ENCODE assay signal across 25 cellular contexts in genomic region chr9:36415822-36416515, GRCh38. TPM values are rescaled to one million over a fixed set of nuclear protein-coding genes. Genes with fewer than 3 reads are reported as not detected.
A peak's percentile ranks its signal among the peaks of the same experiment; 100 is the strongest.
DNase-seq lines count a peak whose midpoint lies in the region; ATAC-seq, FAIRE-seq and TF ChIP-seq lines count a peak whose summit lies in the region.
"Had no signal": no experiment of that assay in that cellular context is flagged by ENCODE, and none has a peak within 500 bp of the region (broad histone marks: within the 10 kb centered on the region; RNA-seq: fewer than 3 reads in every experiment).

No MANE protein-coding gene starts in this region.

- H3K4me3 ChIP-seq in DOHH2 (ENCODE audit: low read length), result no peak overlapping the region
- peak overlapping the region; percentile 29 for H3K4me3 ChIP-seq in HUES64 (ENCODE audit: low read length)
- H3K4me3 ChIP-seq in bronchial epithelial cell (ENCODE audit: low read depth, low read length), result no peak overlapping the region
- no peak overlapping the region for H3K4me3 ChIP-seq in naive thymus-derived CD4-positive, alpha-beta T cell (ENCODE audit: low read length)
- no peak overlapping the region for H3K4me3 ChIP-seq in left ventricle myocardium inferior
- H3K4me3 ChIP-seq: body of pancreas, gastroesophageal sphincter, GM12878, lung, smooth muscle cell had no signal

- intact Hi-C loops in naive thymus-derived CD4-positive, alpha-beta T cell (cut with micrococcal nuclease), result no loop called here
- intact Hi-C loops in left ventricle myocardium inferior (cut with micrococcal nuclease), result no loop called here

- H3K36me3 Mint-ChIP-seq in naive thymus-derived CD4-positive, alpha-beta T cell, result peaks cover 3 to 37% (median 5%) of the 10 kb centered on the region in 5 donors

- H3K4me3 Mint-ChIP-seq in naive thymus-derived CD4-positive, alpha-beta T cell, result no peak overlapping the region
- H3K4me3 Mint-ChIP-seq: activated B cell treated with CpG ODN at 0.5 μM for 24 hours; activated CD8-positive, alpha-beta T cell treated with anti-CD3 and anti-CD28 coated beads, Interleukin-2, amount 10 ng/mL, durations not matched to agents 7 days and 5 days; activated naive CD8-positive, alpha-beta T cell treated with anti-CD3 and anti-CD28 coated beads for 36 hours; activated T-cell treated with anti-CD3 and anti-CD28 coated beads, Interleukin-2, amount 50 U/mL, for 72 hours; naive thymus-derived CD8-positive, alpha-beta T cell; T-helper 1 cell treated with Interleukin-12 subunit alpha and Interleukin-12 subunit beta and Interleukin-4 antibody, amounts not matched to agents 30 μg/mL and 1 μg/mL, for 36 hours had no signal

- H3F3A ChIP-seq in DOHH2 (ENCODE audit: control insufficient read depth, insufficient read depth), result no peaks in the 10 kb centered on the region

- H3K9me3 Mint-ChIP-seq in naive thymus-derived CD4-positive, alpha-beta T cell, result no peaks in the 10 kb centered on the region
- H3K9me3 Mint-ChIP-seq: activated B cell treated with CpG ODN at 0.5 μM for 24 hours; activated naive CD8-positive, alpha-beta T cell treated with anti-CD3 and anti-CD28 coated beads for 36 hours; activated T-cell treated with anti-CD3 and anti-CD28 coated beads, Interleukin-2, amount 50 U/mL, for 72 hours; naive thymus-derived CD8-positive, alpha-beta T cell; T-helper 1 cell treated with Interleukin-12 subunit alpha and Interleukin-12 subunit beta and Interleukin-4 antibody, amounts not matched to agents 30 μg/mL and 1 μg/mL, for 36 hours had no signal

- CTCF ChIA-PET in naive thymus-derived CD4-positive, alpha-beta T cell (lab: Charles Lee), result interaction anchor here (0.5 to 1.5 kb wide), 4 partner anchors 9 to 1110 kb away, joined by 3 to 8 read pairs (median 4); no protein-coding TSS in a partner anchor

- H3K4me2 ChIP-seq in DOHH2 (ENCODE audit: low read length), result no peak overlapping the region
- H3K4me2 ChIP-seq: smooth muscle cell had no signal

- no peaks in the 10 kb centered on the region for H3K9me2 ChIP-seq in DOHH2 (replicated peaks; ENCODE audit: control insufficient read depth, low read length)

- H3K36me3 ChIP-seq in DOHH2 (ENCODE audit: control insufficient read depth, low read length) (peaks cover 7% of the 10 kb centered on the region; the same call in 1 of the 2 replicates), HUES64 (ENCODE audit: insufficient read depth, low read length) (peaks cover 17% of the 10 kb centered on the region), bronchial epithelial cell (ENCODE audit: control insufficient read depth, insufficient read depth, low read length) (no peaks in the 10 kb centered on the region), left ventricle myocardium inferior (peaks cover 3% of the 10 kb centered on the region)
- peaks cover 0 to 13% (median 1%) of the 10 kb centered on the region in 3 experiments for H3K36me3 ChIP-seq in naive thymus-derived CD4-positive, alpha-beta T cell (ENCODE audit: control insufficient read depth in 2 of 3, insufficient read depth in 3 of 3, low read length in 3 of 3)

- TF ChIP-seq CTCF in DOHH2 (IDR thresholded peaks at IDR 0.05; ENCODE audit: low read depth, low read length, poor library complexity, severe bottlenecking) (peak; percentile 45), bronchial epithelial cell (IDR thresholded peaks at IDR 0.05; ENCODE audit: insufficient read depth, low read length, severe bottlenecking) (no peak), left ventricle myocardium inferior (IDR thresholded peaks at IDR 0.05; ENCODE audit: borderline replicate concordance) (no peak)

- H3K27ac ChIP-seq in DOHH2 (ENCODE audit: low read depth, low read length), result no peak overlapping the region
- peak overlapping the region; percentile 71 for H3K27ac ChIP-seq in HUES64 (ENCODE audit: low read depth, low read length)
- no peak overlapping the region for H3K27ac ChIP-seq in naive thymus-derived CD4-positive, alpha-beta T cell (ENCODE audit: low read depth, low read length)
- H3K27ac ChIP-seq in left ventricle myocardium inferior (replicated peaks), result no peak overlapping the region
- H3K27ac ChIP-seq: body of pancreas, gastroesophageal sphincter had no signal

- peaks cover 5 to 43% (median 31%) of the 10 kb centered on the region in 7 donors for H3K4me1 Mint-ChIP-seq in naive thymus-derived CD4-positive, alpha-beta T cell

- H3K4me1 ChIP-seq in DOHH2 (ENCODE audit: control insufficient read depth, low read length), result no peaks in the 10 kb centered on the region
- H3K4me1 ChIP-seq in HUES64 (ENCODE audit: insufficient read depth, low read length), result peaks cover 22% of the 10 kb centered on the region
- no peaks in the 10 kb centered on the region for H3K4me1 ChIP-seq in naive thymus-derived CD4-positive, alpha-beta T cell (ENCODE audit: control insufficient read depth in 2 of 2, insufficient read depth in 2 of 2, low read length in 2 of 2)
- peaks cover 12% of the 10 kb centered on the region for H3K4me1 ChIP-seq in left ventricle myocardium inferior

- ATAC-seq in naive thymus-derived CD4-positive, alpha-beta T cell, result no peak
- ATAC-seq: activated CD8-positive, alpha-beta T cell treated with anti-CD3 and anti-CD28 coated beads, Interleukin-2, amount 10 ng/mL, durations not matched to agents 7 days and 5 days; activated T-cell treated with anti-CD3 and anti-CD28 coated beads, Interleukin-2, amount 50 U/mL, for 72 hours; body of pancreas; gastroesophageal sphincter; GM12878; naive thymus-derived CD8-positive, alpha-beta T cell had no signal

- H3K27me3 ChIP-seq in DOHH2 (ENCODE audit: control insufficient read depth, low read length) (no peaks in the 10 kb centered on the region), HUES64 (ENCODE audit: insufficient read depth, low read length) (no peaks in the 10 kb centered on the region), bronchial epithelial cell (ENCODE audit: control insufficient read depth, insufficient read depth, low read length) (no peaks in the 10 kb centered on the region), left ventricle myocardium inferior (ENCODE audit: low read depth) (no peaks in the 10 kb centered on the region)
- no peaks in the 10 kb centered on the region for H3K27me3 ChIP-seq in naive thymus-derived CD4-positive, alpha-beta T cell (ENCODE audit: control insufficient read depth in 2 of 2, insufficient read depth in 2 of 2, low read length in 2 of 2)
- H3K27me3 ChIP-seq: body of pancreas, gastroesophageal sphincter had no signal

- no peak for DNase-seq in bronchial epithelial cell (ENCODE audit: low read depth)
- DNase-seq in naive thymus-derived CD4-positive, alpha-beta T cell, result no peak
- no peak for DNase-seq in stimulated activated CD4-positive, alpha-beta T cell treated with anti-CD3 and anti-CD28 coated beads, Interleukin-1b, Interleukin-23, amount 100 ng/mL, for 48 hours
- no peak for DNase-seq in NCI-H446 (lab: John Stamatoyannopoulos, UW)
- DNase-seq in left ventricle myocardium inferior, result no peak
- DNase-seq: activated B cell treated with CpG ODN at 0.5 μM for 24 hours; activated CD8-positive, alpha-beta T cell treated with anti-CD3 and anti-CD28 coated beads, Interleukin-2, amount 10 ng/mL, durations not matched to agents 7 days and 5 days; activated naive CD8-positive, alpha-beta T cell treated with anti-CD3 and anti-CD28 coated beads for 36 hours; activated T-cell treated with anti-CD3 and anti-CD28 coated beads, Interleukin-2, amount 50 U/mL, for 72 hours; AML-193; GDM1; MM.1S; naive thymus-derived CD8-positive, alpha-beta T cell; NCI-H1694 treated with DMSO at 0.1 percent for 48 hours; NCI-H446 treated with DMSO at 0.1 percent for 48 hours; SHP77; stimulated activated CD4-positive, alpha-beta T cell treated with anti-CD3 and anti-CD28 coated beads, Interleukin-4, amount 100 ng/mL, for 4 hours had no signal

- H3K27me3 Mint-ChIP-seq in naive thymus-derived CD4-positive, alpha-beta T cell, result no peaks in the 10 kb centered on the region
- H3K27me3 Mint-ChIP-seq: activated B cell treated with CpG ODN at 0.5 μM for 24 hours; activated naive CD8-positive, alpha-beta T cell treated with anti-CD3 and anti-CD28 coated beads for 36 hours; naive thymus-derived CD8-positive, alpha-beta T cell had no signal

- FAIRE-seq in bronchial epithelial cell (lab: Jason Lieb, UNC), result peak; percentile 7
- FAIRE-seq: GM12878 had no signal

- peaks cover 5% of the 10 kb centered on the region; the same call in 1 of the 2 replicates for H4K20me1 ChIP-seq in DOHH2 (ENCODE audit: control insufficient read depth, insufficient read depth, low read depth, low read length)

- no peak overlapping the region for H3K9ac ChIP-seq in HUES64 (ENCODE audit: low read depth, low read length)

- peaks cover 11% of the 10 kb centered on the region for H3K79me2 ChIP-seq in DOHH2 (ENCODE audit: control insufficient read depth, low read length)

- POLR2A ChIA-PET in naive thymus-derived CD4-positive, alpha-beta T cell (lab: Charles Lee), result interaction anchor here (0.6 to 0.9 kb wide), 3 partner anchors 23 to 1349 kb away, joined by 3 to 4 read pairs (median 3); no protein-coding TSS in a partner anchor

- H3K9me3 ChIP-seq in DOHH2 (ENCODE audit: control insufficient read depth, insufficient read depth, low read length), result no peaks in the 10 kb centered on the region
- H3K9me3 ChIP-seq in HUES64 (ENCODE audit: insufficient read depth, low read depth, low read length), result no peaks in the 10 kb centered on the region
- no peaks in the 10 kb centered on the region for H3K9me3 ChIP-seq in naive thymus-derived CD4-positive, alpha-beta T cell (ENCODE audit: control insufficient read depth in 2 of 3, low read length in 3 of 3)
- no peaks in the 10 kb centered on the region for H3K9me3 ChIP-seq in left ventricle myocardium inferior (replicated peaks)
- H3K9me3 ChIP-seq: body of pancreas, gastroesophageal sphincter had no signal

- peak overlapping the region in 5 of 9 donors; percentile 5 to 58 (median 36) for H3K27ac Mint-ChIP-seq in naive thymus-derived CD4-positive, alpha-beta T cell
- H3K27ac Mint-ChIP-seq: activated B cell treated with CpG ODN at 0.5 μM for 24 hours; activated CD8-positive, alpha-beta T cell treated with anti-CD3 and anti-CD28 coated beads, Interleukin-2, amount 10 ng/mL, durations not matched to agents 7 days and 5 days; activated naive CD8-positive, alpha-beta T cell treated with anti-CD3 and anti-CD28 coated beads for 36 hours; T-helper 1 cell treated with Interleukin-12 subunit alpha and Interleukin-12 subunit beta and Interleukin-4 antibody, amounts not matched to agents 30 μg/mL and 1 μg/mL, for 36 hours had no signal

- 48% methylated on average over 11 of the region's 11 CpGs for WGBS in HUES64

RNA-seq across cellular contexts. Expression of gene RNF38, which starts 15.9 kb away (rescaled TPM):
- polyA plus RNA-seq in HUES64 (2013, experiment 1 of 2), result 30.0 TPM
- polyA plus RNA-seq in HUES64 (2013, experiment 2 of 2), result 36.7 TPM
- 5.4 and 5.5 TPM in 2 replicates for total RNA-seq in bronchial epithelial cell
- 10 to 100 TPM; 39.2 to 88.2 (median 72.9) TPM for total RNA-seq in naive thymus-derived CD4-positive, alpha-beta T cell
- polyA plus RNA-seq in naive thymus-derived CD4-positive, alpha-beta T cell, result 10 to 100 TPM; 16.8 to 25.2 TPM
- 25.7 TPM for total RNA-seq in left ventricle myocardium inferior
